Comparison of ENCODE assay signal across 8 cellular contexts in the genomic region with DNA sequence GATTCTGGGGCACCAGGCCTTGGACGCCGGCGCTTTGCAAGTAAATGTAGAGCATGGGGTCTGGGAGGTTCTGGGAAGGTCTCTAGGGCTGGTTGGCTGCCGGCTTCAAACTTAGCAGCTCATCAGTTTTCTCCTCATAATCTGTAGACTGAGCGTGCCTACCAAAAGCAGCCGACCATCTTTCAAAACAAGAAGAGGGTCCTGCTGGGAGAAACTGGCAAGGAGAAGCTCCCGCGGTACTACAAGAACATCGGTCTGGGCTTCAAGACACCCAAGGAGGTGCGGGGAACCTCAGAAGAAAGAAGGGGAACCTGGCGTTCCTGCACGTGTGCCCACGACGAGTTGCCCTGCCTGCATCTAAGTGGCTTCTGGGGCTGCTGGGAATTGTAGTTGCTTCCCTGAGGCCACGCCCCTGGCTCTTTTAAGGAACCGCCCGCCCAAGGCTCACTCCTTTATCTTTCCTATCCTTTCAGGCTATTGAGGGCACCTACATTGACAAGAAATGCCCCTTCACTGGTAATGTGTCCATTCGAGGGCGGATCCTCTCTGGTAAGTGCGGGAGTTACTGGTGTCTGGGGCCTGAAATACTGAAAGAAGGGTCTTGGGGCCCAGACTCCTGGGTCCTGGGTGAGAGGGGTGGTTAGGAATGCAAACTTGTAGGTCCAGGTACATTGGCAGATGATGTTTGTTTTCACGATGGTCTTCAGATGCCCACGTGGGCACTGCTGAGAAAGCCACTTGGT. TPM values are rescaled to one million over a fixed set of nuclear protein-coding genes. Genes with fewer than 3 reads are reported as not detected.
DNase-seq lines count a peak whose midpoint lies in the region; ATAC-seq and TF ChIP-seq lines count a peak whose summit lies in the region.

No MANE protein-coding gene starts in this region.

- peaks cover 19% of the 10 kb centered on the region for H4K20me1 ChIP-seq in GM23338 (replicated peaks; ENCODE audit: insufficient read depth)

- H3K4me2 ChIP-seq in GM23338 = peak overlapping the region; percentile 100

- H3K9me3 ChIP-seq in AG04450 (ENCODE audit: control insufficient read depth, insufficient read depth, low read length) = no peaks in the 10 kb centered on the region; the same call in 1 of the 2 replicates
- H3K9me3 ChIP-seq in RWPE2 (ENCODE audit: severe bottlenecking) = no peaks in the 10 kb centered on the region
- no peaks in the 10 kb centered on the region for H3K9me3 ChIP-seq in heart right ventricle

- H3K36me3 ChIP-seq in GM23338 (ENCODE audit: insufficient read depth) = peaks cover 24% of the 10 kb centered on the region
- H3K36me3 ChIP-seq in RWPE2 (ENCODE audit: low read depth) = peaks cover 52% of the 10 kb centered on the region
- peaks cover 0 to 44% (median 38%) of the 10 kb centered on the region in 9 donors for H3K36me3 ChIP-seq in heart right ventricle

- H3F3A ChIP-seq in GM23338 (replicated peaks; ENCODE audit: low read depth) = peaks cover 66% of the 10 kb centered on the region

- 22 to 29% methylated on average over 22 of the region's 22 CpGs for WGBS in heart right ventricle, 2 donors

- H3K9me2 ChIP-seq in GM23338 (ENCODE audit: insufficient read depth) = no peaks in the 10 kb centered on the region

- H3K4me1 ChIP-seq in GM23338 (ENCODE audit: insufficient read depth) (peaks cover 42% of the 10 kb centered on the region), RWPE2 (ENCODE audit: insufficient read depth, poor library complexity, severe bottlenecking) (no peaks in the 10 kb centered on the region), heart right ventricle (peaks cover 11 to 61% (median 49%) of the 10 kb centered on the region in 9 donors)

- TF ChIP-seq CTCF in AG04450 (IDR thresholded peaks at IDR 0.05; ENCODE audit: low read depth, low read length) (no peak), GM23338 (conservative IDR thresholded peaks at IDR 0.05; ENCODE audit: low read depth in 2 of 2) (no peak), RWPE2 (IDR thresholded peaks at IDR 0.05; ENCODE audit: poor library complexity, severe bottlenecking) (no peak), heart right ventricle (IDR thresholded peaks at IDR 0.05) (no peak)

- peak overlapping the region; percentile 98 for H3K27ac Mint-ChIP-seq in GM23338
- peak overlapping the region; percentile 98 for H3K27ac Mint-ChIP-seq in activated naive CD4-positive, alpha-beta T cell treated with anti-CD3 and anti-CD28 coated beads, Interleukin-2, amount 50 U/mL, for 24 hours

- peaks cover 58% of the 10 kb centered on the region for H3K36me3 Mint-ChIP-seq in GM23338 (ENCODE audit: low read depth)
- peaks cover 35% of the 10 kb centered on the region for H3K36me3 Mint-ChIP-seq in activated naive CD4-positive, alpha-beta T cell treated with anti-CD3 and anti-CD28 coated beads, Interleukin-2, amount 50 U/mL, for 24 hours

- no peak for DNase-seq in AG04450 (ENCODE audit: low read depth, low spot score)
- DNase-seq in GM23338 (ENCODE audit: low spot score) = peak; percentile 78
- no peak for DNase-seq in RWPE2 (ENCODE audit: low spot score)
- peak; percentile 32 to 56 for DNase-seq in heart right ventricle
- peak; percentile 74 for DNase-seq in sciatic nerve (ENCODE audit: low spot score)
- no peak for DNase-seq in GOT3 (lab: John Stamatoyannopoulos, UW)

- peaks cover 34% of the 10 kb centered on the region for H3K4me1 Mint-ChIP-seq in GM23338
- peaks cover 51% of the 10 kb centered on the region for H3K4me1 Mint-ChIP-seq in activated naive CD4-positive, alpha-beta T cell treated with anti-CD3 and anti-CD28 coated beads, Interleukin-2, amount 50 U/mL, for 24 hours

- no peak overlapping the region for H2AFZ ChIP-seq in GM23338

- peaks cover 11% of the 10 kb centered on the region; the same call in 1 of the 3 replicates for H3K9me3 Mint-ChIP-seq in GM23338
- H3K9me3 Mint-ChIP-seq in activated naive CD4-positive, alpha-beta T cell treated with anti-CD3 and anti-CD28 coated beads, Interleukin-2, amount 50 U/mL, for 24 hours = no peaks in the 10 kb centered on the region

- H3K4me3 ChIP-seq in AG04450 (ENCODE audit: low read depth, low read length) (peak overlapping the region; percentile 92), GM23338 (peak overlapping the region; percentile 100), RWPE2 (ENCODE audit: severe bottlenecking) (peak overlapping the region; percentile 86), heart right ventricle (peak overlapping the region; percentile 63 to 97 (median 82))

- POLR2A ChIA-PET in AG04450 (lab: Yijun Ruan, JAX) = no interaction called here

- ATAC-seq in GM23338 (peak; percentile 0; the same call in 1 of the 3 replicates), RWPE2 (ENCODE audit: low read depth) (no peak), heart right ventricle (no peak), sciatic nerve (no peak), GM21825 (IDR thresholded peaks at IDR 0.05; ENCODE audit: unreplicated experiment) (no peak)

- H3K27ac ChIP-seq in AG04450 (ENCODE audit: low read depth, low read length) (peak overlapping the region; percentile 21), GM23338 (ENCODE audit: low read depth) (peak overlapping the region; percentile 99), RWPE2 (ENCODE audit: poor library complexity, severe bottlenecking) (peak overlapping the region; percentile 90), heart right ventricle (peak overlapping the region; percentile 87 to 99 (median 92))

- H3K27me3 ChIP-seq in AG04450 (ENCODE audit: control insufficient read depth, insufficient read depth, low read length) = no peaks in the 10 kb centered on the region
- no peaks in the 10 kb centered on the region for H3K27me3 ChIP-seq in GM23338 (ENCODE audit: insufficient read depth)
- no peaks in the 10 kb centered on the region for H3K27me3 ChIP-seq in RWPE2 (ENCODE audit: insufficient read depth, poor library complexity, severe bottlenecking)
- no peaks in the 10 kb centered on the region for H3K27me3 ChIP-seq in heart right ventricle

- H3K4me3 Mint-ChIP-seq in GM23338 = peak overlapping the region; percentile 94
- H3K4me3 Mint-ChIP-seq in activated naive CD4-positive, alpha-beta T cell treated with anti-CD3 and anti-CD28 coated beads, Interleukin-2, amount 50 U/mL, for 24 hours = peak overlapping the region; percentile 98

- CTCF ChIA-PET in AG04450 (lab: Charles Lee) = interaction anchor here (1.6 to 2.2 kb wide), 2 partner anchors 24 to 50 kb away, joined by 4 to 11 read pairs; a partner anchor contains a TSS

- H3K27me3 Mint-ChIP-seq in GM23338 (ENCODE audit: insufficient read depth, low read depth, poor library complexity) = peaks cover 57% of the 10 kb centered on the region
- no peaks in the 10 kb centered on the region for H3K27me3 Mint-ChIP-seq in activated naive CD4-positive, alpha-beta T cell treated with anti-CD3 and anti-CD28 coated beads, Interleukin-2, amount 50 U/mL, for 24 hours

- intact Hi-C loops in heart right ventricle (cut with DNase I) = loop anchor here in 3 of 10 donors (5.0 kb wide), 3 partner anchors 75 to 380 kb away; a partner anchor contains a TSS
- intact Hi-C loops in sciatic nerve (cut with DNase I) = no loop called here

- H3K79me2 ChIP-seq in GM23338 (replicated peaks; ENCODE audit: insufficient read depth) = peaks cover 26% of the 10 kb centered on the region

TF ChIP-seq in GM23338, 12 proteins besides CTCF, POLR2A, EP300 and RAD21:
- TF ChIP-seq ZNF114 (CRISPR knock-in tag; IDR thresholded peaks at IDR 0.05) = no peak
- TF ChIP-seq CREB1 (CRISPR knock-in tag; IDR thresholded peaks at IDR 0.05; ENCODE audit: low read depth) = peak; percentile 44; the same call in 1 of the 2 replicates

RNA-seq across cellular contexts. Expression of a gene that starts 1.0 kb away (rescaled TPM):
- polyA plus RNA-seq in AG04450 (2011; rRNA removed) = 1,562 and 2,122 TPM in 2 replicates
- polyA minus RNA-seq in AG04450 (2011; rRNA and poly(A)+ RNA removed) = 912 and 1,125 TPM in 2 replicates
- 4,006 and 4,643 TPM in 2 replicates for total RNA-seq in GM23338 (2014; rRNA removed; shearing (Covaris generic))
- polyA plus RNA-seq in GM23338 (2016; fragmentation: Nextera tagmentation; extraction: Ambion mirVana) = 2,646 and 2,793 TPM in 2 replicates
- total RNA-seq in heart right ventricle = 1,000 to 10,000 TPM in 4 of 10 donors, 100 to 1,000 TPM in 6; 739 to 1,152 (median 854) TPM
- polyA plus RNA-seq in heart right ventricle = 1,000 to 10,000 TPM; 2,102 to 3,642 TPM
- 1,507 TPM for total RNA-seq in sciatic nerve

RNA-seq across cellular contexts. Expression of a gene that starts 9.8 kb away (rescaled TPM):
- polyA plus RNA-seq in AG04450 (2011; rRNA removed) (3,816 and 4,938 TPM in 2 replicates), GM23338 (2016; fragmentation: Nextera tagmentation; extraction: Ambion mirVana) (2,105 and 2,261 TPM in 2 replicates), heart right ventricle (1,000 to 10,000 TPM; 1,376 to 2,740 TPM)
- 1,026 and 1,599 TPM in 2 replicates for polyA minus RNA-seq in AG04450 (2011; rRNA and poly(A)+ RNA removed)
- total RNA-seq in GM23338 (2014; rRNA removed; shearing (Covaris generic)) = 2,007 and 2,412 TPM in 2 replicates
- total RNA-seq in heart right ventricle (1,000 to 10,000 TPM; 1,171 to 1,844 (median 1,328) TPM), sciatic nerve (1,735 TPM)

RNA-seq across cellular contexts. Expression of a gene that starts 15.2 kb away (rescaled TPM):
- polyA plus RNA-seq in AG04450 (2011; rRNA removed) (46.1 and 68.1 TPM in 2 replicates), GM23338 (2016; fragmentation: Nextera tagmentation; extraction: Ambion mirVana) (62.3 and 66.8 TPM in 2 replicates), heart right ventricle (10 to 100 TPM; 63.2 to 83.6 TPM)
- polyA minus RNA-seq in AG04450 (2011; rRNA and poly(A)+ RNA removed) = 21.6 and 22.1 TPM in 2 replicates
- total RNA-seq in GM23338 (2014; rRNA removed; shearing (Covaris generic)) = 23.5 and 41.7 TPM in 2 replicates
- total RNA-seq in heart right ventricle (100 to 1,000 TPM in 2 of 10 donors, 10 to 100 TPM in 8; 49.0 to 175 (median 71.4) TPM), sciatic nerve (263 TPM)

RNA-seq across cellular contexts. Expression of a gene that starts 23.2 kb away (rescaled TPM):
- polyA plus RNA-seq in AG04450 (2011; rRNA removed) = 3.7 and 5.9 TPM in 2 replicates
- 0.87 and 1.9 TPM in 2 replicates for polyA minus RNA-seq in AG04450 (2011; rRNA and poly(A)+ RNA removed)
- total RNA-seq in GM23338 (2014; rRNA removed; shearing (Covaris generic)) = 0.49 TPM in 1 of 2 replicates, not detected in the other
- 1.8 and 3.3 TPM in 2 replicates for polyA plus RNA-seq in GM23338 (2016; fragmentation: Nextera tagmentation; extraction: Ambion mirVana)
- 10 to 100 TPM in 1 of 10 donors, 1 to 10 TPM in 9; 1.6 to 14.8 (median 3.1) TPM for total RNA-seq in heart right ventricle
- 10 to 100 TPM in 1 of 2 donors, 1 to 10 TPM in 1; 4.2 to 14.0 TPM for polyA plus RNA-seq in heart right ventricle
- total RNA-seq in sciatic nerve = 19.6 TPM

RNA-seq across cellular contexts. Expression of a gene that starts 30.6 kb away (rescaled TPM):
- polyA plus RNA-seq in AG04450 (2011; rRNA removed) (14.7 and 29.4 TPM in 2 replicates), GM23338 (2016; fragmentation: Nextera tagmentation; extraction: Ambion mirVana) (40.2 and 45.8 TPM in 2 replicates), heart right ventricle (10 to 100 TPM; 23.6 to 38.3 TPM)
- 7.7 and 9.4 TPM in 2 replicates for polyA minus RNA-seq in AG04450 (2011; rRNA and poly(A)+ RNA removed)
- total RNA-seq in GM23338 (2014; rRNA removed; shearing (Covaris generic)) = 44.0 and 54.8 TPM in 2 replicates
- total RNA-seq in heart right ventricle (10 to 100 TPM in 2 of 10 donors, 1 to 10 TPM in 8; 4.7 to 23.4 (median 6.1) TPM), sciatic nerve (48.5 TPM)

Comparison
In these comparisons a context has a peak if more than half of its experiments do, and no peak if none do; other contexts are left out.
1. DNase-seq: peak in GM23338 (single experiment), heart right ventricle (2 of 2) and sciatic nerve (single experiment); none in AG04450 (single experiment), RWPE2 (single experiment) and GOT3 (single experiment).
2. H3K27ac ChIP-seq: peak in every context shown above with its lines; median percentile 99 in GM23338; 92 in heart right ventricle; 90 in RWPE2; 21 in AG04450.
3. Peak in every context shown above with its lines, with median percentiles within 50 percentile points of each other: H3K4me3 ChIP-seq.